1 cellular context compared by ENCODE assay signal in the genomic region with DNA sequence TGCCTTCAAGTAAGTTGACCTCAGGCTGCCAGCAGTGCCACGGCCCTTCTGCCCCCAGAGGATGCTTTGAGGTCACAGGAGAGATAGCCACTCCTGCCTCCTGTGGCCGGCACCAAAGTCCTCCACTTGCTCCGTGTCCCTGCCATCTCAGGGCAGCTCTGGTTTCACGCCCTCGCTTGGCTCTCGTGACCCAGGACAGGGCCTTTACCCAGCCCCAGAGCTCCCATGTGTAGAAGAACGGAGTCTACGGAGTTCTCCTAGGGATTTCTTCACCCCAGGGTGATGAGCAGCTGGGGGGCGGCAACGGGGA.
TF ChIP-seq lines count a peak whose summit lies in the region.

No MANE protein-coding gene starts in this region.

TF ChIP-seq in WTC11, 78 proteins besides CTCF, POLR2A, EP300 and RAD21 (continued from another document):
- TF ChIP-seq, protein P1, sequence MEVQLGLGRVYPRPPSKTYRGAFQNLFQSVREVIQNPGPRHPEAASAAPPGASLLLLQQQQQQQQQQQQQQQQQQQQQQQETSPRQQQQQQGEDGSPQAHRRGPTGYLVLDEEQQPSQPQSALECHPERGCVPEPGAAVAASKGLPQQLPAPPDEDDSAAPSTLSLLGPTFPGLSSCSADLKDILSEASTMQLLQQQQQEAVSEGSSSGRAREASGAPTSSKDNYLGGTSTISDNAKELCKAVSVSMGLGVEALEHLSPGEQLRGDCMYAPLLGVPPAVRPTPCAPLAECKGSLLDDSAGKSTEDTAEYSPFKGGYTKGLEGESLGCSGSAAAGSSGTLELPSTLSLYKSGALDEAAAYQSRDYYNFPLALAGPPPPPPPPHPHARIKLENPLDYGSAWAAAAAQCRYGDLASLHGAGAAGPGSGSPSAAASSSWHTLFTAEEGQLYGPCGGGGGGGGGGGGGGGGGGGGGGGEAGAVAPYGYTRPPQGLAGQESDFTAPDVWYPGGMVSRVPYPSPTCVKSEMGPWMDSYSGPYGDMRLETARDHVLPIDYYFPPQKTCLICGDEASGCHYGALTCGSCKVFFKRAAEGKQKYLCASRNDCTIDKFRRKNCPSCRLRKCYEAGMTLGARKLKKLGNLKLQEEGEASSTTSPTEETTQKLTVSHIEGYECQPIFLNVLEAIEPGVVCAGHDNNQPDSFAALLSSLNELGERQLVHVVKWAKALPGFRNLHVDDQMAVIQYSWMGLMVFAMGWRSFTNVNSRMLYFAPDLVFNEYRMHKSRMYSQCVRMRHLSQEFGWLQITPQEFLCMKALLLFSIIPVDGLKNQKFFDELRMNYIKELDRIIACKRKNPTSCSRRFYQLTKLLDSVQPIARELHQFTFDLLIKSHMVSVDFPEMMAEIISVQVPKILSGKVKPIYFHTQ (CRISPR knock-in tag; IDR thresholded peaks at IDR 0.05), result no peak
- TF ChIP-seq, protein P2, sequence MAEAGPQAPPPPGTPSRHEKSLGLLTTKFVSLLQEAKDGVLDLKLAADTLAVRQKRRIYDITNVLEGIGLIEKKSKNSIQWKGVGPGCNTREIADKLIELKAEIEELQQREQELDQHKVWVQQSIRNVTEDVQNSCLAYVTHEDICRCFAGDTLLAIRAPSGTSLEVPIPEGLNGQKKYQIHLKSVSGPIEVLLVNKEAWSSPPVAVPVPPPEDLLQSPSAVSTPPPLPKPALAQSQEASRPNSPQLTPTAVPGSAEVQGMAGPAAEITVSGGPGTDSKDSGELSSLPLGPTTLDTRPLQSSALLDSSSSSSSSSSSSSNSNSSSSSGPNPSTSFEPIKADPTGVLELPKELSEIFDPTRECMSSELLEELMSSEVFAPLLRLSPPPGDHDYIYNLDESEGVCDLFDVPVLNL (CRISPR knock-in tag; IDR thresholded peaks at IDR 0.05; ENCODE audit: borderline replicate concordance, low read depth), result no peak
- TF ChIP-seq, protein P3, sequence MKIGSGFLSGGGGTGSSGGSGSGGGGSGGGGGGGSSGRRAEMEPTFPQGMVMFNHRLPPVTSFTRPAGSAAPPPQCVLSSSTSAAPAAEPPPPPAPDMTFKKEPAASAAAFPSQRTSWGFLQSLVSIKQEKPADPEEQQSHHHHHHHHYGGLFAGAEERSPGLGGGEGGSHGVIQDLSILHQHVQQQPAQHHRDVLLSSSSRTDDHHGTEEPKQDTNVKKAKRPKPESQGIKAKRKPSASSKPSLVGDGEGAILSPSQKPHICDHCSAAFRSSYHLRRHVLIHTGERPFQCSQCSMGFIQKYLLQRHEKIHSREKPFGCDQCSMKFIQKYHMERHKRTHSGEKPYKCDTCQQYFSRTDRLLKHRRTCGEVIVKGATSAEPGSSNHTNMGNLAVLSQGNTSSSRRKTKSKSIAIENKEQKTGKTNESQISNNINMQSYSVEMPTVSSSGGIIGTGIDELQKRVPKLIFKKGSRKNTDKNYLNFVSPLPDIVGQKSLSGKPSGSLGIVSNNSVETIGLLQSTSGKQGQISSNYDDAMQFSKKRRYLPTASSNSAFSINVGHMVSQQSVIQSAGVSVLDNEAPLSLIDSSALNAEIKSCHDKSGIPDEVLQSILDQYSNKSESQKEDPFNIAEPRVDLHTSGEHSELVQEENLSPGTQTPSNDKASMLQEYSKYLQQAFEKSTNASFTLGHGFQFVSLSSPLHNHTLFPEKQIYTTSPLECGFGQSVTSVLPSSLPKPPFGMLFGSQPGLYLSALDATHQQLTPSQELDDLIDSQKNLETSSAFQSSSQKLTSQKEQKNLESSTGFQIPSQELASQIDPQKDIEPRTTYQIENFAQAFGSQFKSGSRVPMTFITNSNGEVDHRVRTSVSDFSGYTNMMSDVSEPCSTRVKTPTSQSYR (CRISPR knock-in tag; IDR thresholded peaks at IDR 0.05), result no peak
- TF ChIP-seq NFATC4 (CRISPR knock-in tag; IDR thresholded peaks at IDR 0.05) (no peak), RORB (CRISPR knock-in tag; IDR thresholded peaks at IDR 0.05) (no peak), SMAD4 (CRISPR knock-in tag; IDR thresholded peaks at IDR 0.05) (no peak), ZNF219 (CRISPR knock-in tag; IDR thresholded peaks at IDR 0.05; ENCODE audit: borderline replicate concordance) (no peak), ETV6 (CRISPR knock-in tag; IDR thresholded peaks at IDR 0.05) (no peak), PRRX2 (CRISPR knock-in tag; IDR thresholded peaks at IDR 0.05) (no peak), ELF4 (CRISPR knock-in tag; IDR thresholded peaks at IDR 0.05; ENCODE audit: low read depth) (no peak), IRF2 (CRISPR knock-in tag; IDR thresholded peaks at IDR 0.05; ENCODE audit: borderline replicate concordance, low read depth) (no peak), CREM (CRISPR knock-in tag; IDR thresholded peaks at IDR 0.05) (no peak), ZNF232 (CRISPR knock-in tag; IDR thresholded peaks at IDR 0.05) (no peak)
- TF ChIP-seq, protein P4, sequence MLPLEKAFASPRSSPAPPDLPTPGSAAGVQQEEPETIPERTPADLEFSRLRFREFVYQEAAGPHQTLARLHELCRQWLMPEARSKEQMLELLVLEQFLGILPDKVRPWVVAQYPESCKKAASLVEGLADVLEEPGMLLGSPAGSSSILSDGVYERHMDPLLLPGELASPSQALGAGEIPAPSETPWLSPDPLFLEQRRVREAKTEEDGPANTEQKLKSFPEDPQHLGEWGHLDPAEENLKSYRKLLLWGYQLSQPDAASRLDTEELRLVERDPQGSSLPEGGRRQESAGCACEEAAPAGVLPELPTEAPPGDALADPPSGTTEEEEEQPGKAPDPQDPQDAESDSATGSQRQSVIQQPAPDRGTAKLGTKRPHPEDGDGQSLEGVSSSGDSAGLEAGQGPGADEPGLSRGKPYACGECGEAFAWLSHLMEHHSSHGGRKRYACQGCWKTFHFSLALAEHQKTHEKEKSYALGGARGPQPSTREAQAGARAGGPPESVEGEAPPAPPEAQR (CRISPR knock-in tag; IDR thresholded peaks at IDR 0.05), result no peak
- TF ChIP-seq, protein P5, sequence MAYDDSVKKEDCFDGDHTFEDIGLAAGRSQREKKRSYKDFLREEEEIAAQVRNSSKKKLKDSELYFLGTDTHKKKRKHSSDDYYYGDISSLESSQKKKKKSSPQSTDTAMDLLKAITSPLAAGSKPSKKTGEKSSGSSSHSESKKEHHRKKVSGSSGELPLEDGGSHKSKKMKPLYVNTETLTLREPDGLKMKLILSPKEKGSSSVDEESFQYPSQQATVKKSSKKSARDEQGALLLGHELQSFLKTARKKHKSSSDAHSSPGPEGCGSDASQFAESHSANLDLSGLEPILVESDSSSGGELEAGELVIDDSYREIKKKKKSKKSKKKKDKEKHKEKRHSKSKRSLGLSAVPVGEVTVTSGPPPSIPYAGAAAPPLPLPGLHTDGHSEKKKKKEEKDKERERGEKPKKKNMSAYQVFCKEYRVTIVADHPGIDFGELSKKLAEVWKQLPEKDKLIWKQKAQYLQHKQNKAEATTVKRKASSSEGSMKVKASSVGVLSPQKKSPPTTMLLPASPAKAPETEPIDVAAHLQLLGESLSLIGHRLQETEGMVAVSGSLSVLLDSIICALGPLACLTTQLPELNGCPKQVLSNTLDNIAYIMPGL (CRISPR knock-in tag; IDR thresholded peaks at IDR 0.05), result no peak
- TF ChIP-seq, protein P6, sequence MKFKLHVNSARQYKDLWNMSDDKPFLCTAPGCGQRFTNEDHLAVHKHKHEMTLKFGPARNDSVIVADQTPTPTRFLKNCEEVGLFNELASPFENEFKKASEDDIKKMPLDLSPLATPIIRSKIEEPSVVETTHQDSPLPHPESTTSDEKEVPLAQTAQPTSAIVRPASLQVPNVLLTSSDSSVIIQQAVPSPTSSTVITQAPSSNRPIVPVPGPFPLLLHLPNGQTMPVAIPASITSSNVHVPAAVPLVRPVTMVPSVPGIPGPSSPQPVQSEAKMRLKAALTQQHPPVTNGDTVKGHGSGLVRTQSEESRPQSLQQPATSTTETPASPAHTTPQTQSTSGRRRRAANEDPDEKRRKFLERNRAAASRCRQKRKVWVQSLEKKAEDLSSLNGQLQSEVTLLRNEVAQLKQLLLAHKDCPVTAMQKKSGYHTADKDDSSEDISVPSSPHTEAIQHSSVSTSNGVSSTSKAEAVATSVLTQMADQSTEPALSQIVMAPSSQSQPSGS (CRISPR knock-in tag; IDR thresholded peaks at IDR 0.05; ENCODE audit: borderline replicate concordance, low read depth), result no peak
